In genomic region chr10:89163265-89163995, GRCh38 we compare ENCODE assay signal across 8 cellular contexts. TPM values are rescaled to one million over a fixed set of nuclear protein-coding genes. Genes with fewer than 3 reads are reported as not detected.
DNase-seq lines count a peak whose midpoint lies in the region; ATAC-seq and TF ChIP-seq lines count a peak whose summit lies in the region.

No MANE protein-coding gene starts in this region.

- H3K4me1 Mint-ChIP-seq in type B pancreatic cell (ENCODE audit: unreplicated experiment) (no peaks in the 10 kb centered on the region), progenitor cell of endocrine pancreas (ENCODE audit: low read depth) (no peaks in the 10 kb centered on the region)

- TF ChIP-seq CTCF in GM10248 (IDR thresholded peaks at IDR 0.05; ENCODE audit: control extremely low read depth, extremely low read depth, low read depth, missing control alignments) (no peak), type B pancreatic cell (conservative IDR thresholded peaks at IDR 0.05) (no peak), progenitor cell of endocrine pancreas (IDR thresholded peaks at IDR 0.05; ENCODE audit: unreplicated experiment) (no peak)

- peak; percentile 97 for ATAC-seq in GM21786 (IDR thresholded peaks at IDR 0.05; ENCODE audit: unreplicated experiment)
- ATAC-seq in left lobe of liver: peak; percentile 98

- H3K27me3 Mint-ChIP-seq in type B pancreatic cell (peaks cover 9% of the 10 kb centered on the region), progenitor cell of endocrine pancreas (peaks cover 56% of the 10 kb centered on the region)

- H3K36me3 Mint-ChIP-seq in type B pancreatic cell (no peaks in the 10 kb centered on the region), progenitor cell of endocrine pancreas (ENCODE audit: insufficient read depth) (no peaks in the 10 kb centered on the region)

- CTCF ChIA-PET in GM10248 (lab: Yijun Ruan, JAX): interaction anchor here (1.5 to 1.7 kb wide), 3 partner anchors 12 to 54 kb away, joined by 3 to 5 read pairs (median 4); no protein-coding TSS in a partner anchor

- POLR2A ChIA-PET in GM10248 (lab: Yijun Ruan, JAX): no interaction called here

- no peak overlapping the region for H3K27ac Mint-ChIP-seq in type B pancreatic cell
- H3K27ac Mint-ChIP-seq in progenitor cell of endocrine pancreas: no peak overlapping the region

- peak; percentile 67 for DNase-seq in GM10248 (ENCODE audit: extremely low spot score)
- DNase-seq in NCI-H1694 treated with DMSO at 0.1 percent for 48 hours (lab: John Stamatoyannopoulos, UW): peak; percentile 9
- peak; percentile 64 for DNase-seq in activated naive CD4-positive, alpha-beta T cell treated with Interleukin-2 at 50 U/mL for 16 hours
- DNase-seq in left lobe of liver (ENCODE audit: low spot score): peak; percentile 76
- peak; percentile 33 to 57 for DNase-seq in stimulated activated CD8-positive, alpha-beta memory T cell treated with anti-CD3 and anti-CD28 coated beads, Interleukin-7, amount 100 ng/mL, for 48 hours (ENCODE audit: extremely low read depth in 1 of 2, low read depth in 1 of 2)
- no peak for DNase-seq in type B pancreatic cell (ENCODE audit: extremely low spot score, unreplicated experiment)
- DNase-seq in progenitor cell of endocrine pancreas (ENCODE audit: low spot score, unreplicated experiment): no peak

- H3K4me3 Mint-ChIP-seq in type B pancreatic cell: no peak overlapping the region
- no peak overlapping the region for H3K4me3 Mint-ChIP-seq in progenitor cell of endocrine pancreas (ENCODE audit: low read depth)

- H3K9me3 Mint-ChIP-seq in type B pancreatic cell (no peaks in the 10 kb centered on the region), progenitor cell of endocrine pancreas (ENCODE audit: low read depth) (no peaks in the 10 kb centered on the region)

RNA-seq across cellular contexts. Expression of gene CH25H, which starts 43.7 kb away (rescaled TPM):
- 0.10 TPM for total RNA-seq in left lobe of liver
- total RNA-seq in type B pancreatic cell (ENCODE audit: low replicate concordance): 0.43 and 0.70 TPM in 2 replicates
- total RNA-seq in progenitor cell of endocrine pancreas: not detected in 2 replicates

Comparison
In these comparisons a context has a peak if more than half of its experiments do, and no peak if none do; other contexts are left out.
1. DNase-seq: peak in GM10248 (single experiment), NCI-H1694 treated with DMSO at 0.1 percent for 48 hours (single experiment), activated naive CD4-positive, alpha-beta T cell treated with Interleukin-2 at 50 U/mL for 16 hours (single experiment), left lobe of liver (single experiment) and stimulated activated CD8-positive, alpha-beta memory T cell treated with anti-CD3 and anti-CD28 coated beads, Interleukin-7, amount 100 ng/mL, for 48 hours (2 of 2); none in type B pancreatic cell (single experiment) and progenitor cell of endocrine pancreas (single experiment).